8 cellular contexts compared by ENCODE assay signal in genomic region chr2:56185101-56185581, GRCh38. TPM values are rescaled to one million over a fixed set of nuclear protein-coding genes. Genes with fewer than 3 reads are reported as not detected.
DNase-seq lines count a peak whose midpoint lies in the region; ATAC-seq, FAIRE-seq and TF ChIP-seq lines count a peak whose summit lies in the region.

No MANE protein-coding gene starts in this region.

- no peaks in the 10 kb centered on the region for H4K20me1 ChIP-seq in astrocyte (ENCODE audit: insufficient read depth, low read length)

- H2AFZ ChIP-seq in ACC112 (ENCODE audit: low read length, unreplicated experiment), result peak overlapping the region; percentile 85
- H2AFZ ChIP-seq in astrocyte (ENCODE audit: low read depth, low read length), result peak overlapping the region; percentile 81

- H3K36me3 ChIP-seq in ACC112 (ENCODE audit: insufficient read depth, low read length), result no peaks in the 10 kb centered on the region
- no peaks in the 10 kb centered on the region for H3K36me3 ChIP-seq in astrocyte (ENCODE audit: insufficient read depth, low read length)

- TF ChIP-seq CTCF in astrocyte (IDR thresholded peaks at IDR 0.05; ENCODE audit: insufficient read depth, low read depth, low read length), result no peak

- peak overlapping the region; percentile 91 for H3K4me2 ChIP-seq in astrocyte (ENCODE audit: low read length)

- no peaks in the 10 kb centered on the region for H3K9me3 ChIP-seq in astrocyte (ENCODE audit: insufficient read depth, low read depth, low read length)
- no peaks in the 10 kb centered on the region for H3K9me3 ChIP-seq in iPS-18c (ENCODE audit: control insufficient read depth, insufficient read depth, low read length)

- peak overlapping the region; percentile 35 for H3K27ac Mint-ChIP-seq in astrocyte (ENCODE audit: unreplicated experiment)
- no peak overlapping the region for H3K27ac Mint-ChIP-seq in stimulated activated memory B cell treated with anti-CD40 and anti-IgM and Interleukin-4, amounts not matched to agents 10 μg/mL and 1 μg/mL and 100 μg/mL, for 72 hours

- no peak for ATAC-seq in stimulated activated memory B cell treated with anti-CD40 and anti-IgM and Interleukin-4, amounts not matched to agents 10 μg/mL and 1 μg/mL and 100 μg/mL, for 72 hours
- ATAC-seq in HG03045 (IDR thresholded peaks at IDR 0.05; ENCODE audit: unreplicated experiment), result no peak
- ATAC-seq in HG02840 (IDR thresholded peaks at IDR 0.05; ENCODE audit: low FRiP score, unreplicated experiment), result no peak

- H3K9me3 Mint-ChIP-seq in astrocyte (ENCODE audit: unreplicated experiment), result no peaks in the 10 kb centered on the region
- H3K9me3 Mint-ChIP-seq in stimulated activated memory B cell treated with anti-CD40 and anti-IgM and Interleukin-4, amounts not matched to agents 10 μg/mL and 1 μg/mL and 100 μg/mL, for 72 hours, result no peaks in the 10 kb centered on the region

- no peak for FAIRE-seq in astrocyte (lab: Jason Lieb, UNC)

- H3K4me3 ChIP-seq in ACC112 (ENCODE audit: low read depth, low read length) (peak overlapping the region; percentile 81), astrocyte (ENCODE audit: insufficient read depth, low read depth, low read length) (peak overlapping the region; percentile 66), iPS-18c (ENCODE audit: insufficient read depth, low read depth, low read length) (peak overlapping the region; percentile 61)

- H3K27me3 ChIP-seq in ACC112 (ENCODE audit: insufficient read depth, low read length) (no peaks in the 10 kb centered on the region), astrocyte (ENCODE audit: insufficient read depth, low read length) (peaks cover 11% of the 10 kb centered on the region)

- peak overlapping the region; percentile 94 for H3K4me3 Mint-ChIP-seq in astrocyte (ENCODE audit: unreplicated experiment)
- peak overlapping the region; percentile 72 for H3K4me3 Mint-ChIP-seq in stimulated activated memory B cell treated with anti-CD40 and anti-IgM and Interleukin-4, amounts not matched to agents 10 μg/mL and 1 μg/mL and 100 μg/mL, for 72 hours

- H3K27ac ChIP-seq in ACC112 (ENCODE audit: low read depth, low read length) (no peak overlapping the region), astrocyte (ENCODE audit: low read depth, low read length) (no peak overlapping the region)

- H3K4me1 ChIP-seq in ACC112 (ENCODE audit: control insufficient read depth, insufficient read depth, low read length, unreplicated experiment) (peaks cover 2% of the 10 kb centered on the region), astrocyte (ENCODE audit: insufficient read depth, low read length) (peaks cover 7% of the 10 kb centered on the region)

- DNase-seq in HCEC 1CT, result peak; percentile 25
- no peak for DNase-seq in astrocyte (ENCODE audit: low read depth)
- DNase-seq in DMS79 treated with DMSO at 0.1 percent for 48 hours (lab: John Stamatoyannopoulos, UW), result no peak

- H3K36me3 Mint-ChIP-seq in astrocyte (ENCODE audit: low read depth, unreplicated experiment), result no peaks in the 10 kb centered on the region
- H3K36me3 Mint-ChIP-seq in stimulated activated memory B cell treated with anti-CD40 and anti-IgM and Interleukin-4, amounts not matched to agents 10 μg/mL and 1 μg/mL and 100 μg/mL, for 72 hours, result no peaks in the 10 kb centered on the region

- H3K9ac ChIP-seq in astrocyte (ENCODE audit: low read length), result peak overlapping the region; percentile 69

- H3K27me3 Mint-ChIP-seq in astrocyte (ENCODE audit: low read depth, unreplicated experiment), result peaks cover 37% of the 10 kb centered on the region
- peaks cover 62% of the 10 kb centered on the region for H3K27me3 Mint-ChIP-seq in stimulated activated memory B cell treated with anti-CD40 and anti-IgM and Interleukin-4, amounts not matched to agents 10 μg/mL and 1 μg/mL and 100 μg/mL, for 72 hours

- H3K4me1 Mint-ChIP-seq in astrocyte (ENCODE audit: low read depth, unreplicated experiment), result peaks cover 11% of the 10 kb centered on the region
- H3K4me1 Mint-ChIP-seq in stimulated activated memory B cell treated with anti-CD40 and anti-IgM and Interleukin-4, amounts not matched to agents 10 μg/mL and 1 μg/mL and 100 μg/mL, for 72 hours, result peaks cover 17% of the 10 kb centered on the region

- H3K79me2 ChIP-seq in ACC112 (ENCODE audit: control insufficient read depth, insufficient read depth, low read length, unreplicated experiment) (no peaks in the 10 kb centered on the region), astrocyte (ENCODE audit: insufficient read depth, low read length) (no peaks in the 10 kb centered on the region)

RNA-seq across cellular contexts. Expression of gene CCDC85A, which starts 1.4 kb away (rescaled TPM):
- total RNA-seq in astrocyte, result 6.1 and 8.9 TPM in 2 replicates
